10 cellular contexts compared by ENCODE assay signal in genomic region chr7:75599244-75599771, GRCh38.
DNase-seq lines count a peak whose midpoint lies in the region; ATAC-seq, FAIRE-seq and TF ChIP-seq lines count a peak whose summit lies in the region.
"Had no signal": no experiment of that assay in that cellular context is flagged by ENCODE, and none has a peak within 500 bp of the region (broad histone marks: within the 10 kb centered on the region; RNA-seq: fewer than 3 reads in every experiment).

No MANE protein-coding gene starts in this region.

- in situ Hi-C loops in GM23248 (cut with MboI): no loop called here

- 44 to 61% methylated on average over 10 to 15 of the region's 15 CpGs for WGBS in body of pancreas, 2 donors
- WGBS in testis, 2 donors: 48 to 50% methylated on average over 15 of the region's 15 CpGs
- WGBS in GM23248 (ENCODE audit: low coverage in 1 of 2, low lambda C conversion rate in 2 of 2, missing lambda C conversion rate in 2 of 2), 2 experiments: 71 to 72% methylated on average over 15 of the region's 15 CpGs

- H3K4me3 ChIP-seq in body of pancreas (no peak overlapping the region), kidney (ENCODE audit: low read length in 2 of 2) (no peak overlapping the region), testis (no peak overlapping the region), GM23248 (no peak overlapping the region)

- H3K4me2 ChIP-seq in GM23248 (ENCODE audit: unreplicated experiment): no peak overlapping the region

- H3K27me3 ChIP-seq in body of pancreas: no peaks in the 10 kb centered on the region
- no peaks in the 10 kb centered on the region for H3K27me3 ChIP-seq in testis
- H3K27me3 ChIP-seq in GM23248 (replicated peaks; ENCODE audit: insufficient read depth): no peaks in the 10 kb centered on the region

- no peak for FAIRE-seq in kidney (lab: Jason Lieb, UNC)

- DNase-seq in NCI-H1417 treated with DMSO at 0.1 percent for 48 hours (lab: John Stamatoyannopoulos, UW): peak; percentile 77
- no peak for DNase-seq in body of pancreas
- peak; percentile 80 for DNase-seq in kidney
- no peak for DNase-seq in testis
- DNase-seq in GM23248: no peak
- DNase-seq in SIG-M5 (lab: John Stamatoyannopoulos, UW): no peak
- no peak for DNase-seq in MV-4-11 (lab: John Stamatoyannopoulos, UW)
- no peak for DNase-seq in activated naive CD4-positive, alpha-beta T cell (lab: John Stamatoyannopoulos, UW)
- DNase-seq: activated naive CD8-positive, alpha-beta T cell treated with anti-CD3 and anti-CD28 coated beads for 36 hours; T-helper 17 cell had no signal

- H2AFZ ChIP-seq in GM23248: no peak overlapping the region

- peak; percentile 30 for ATAC-seq in body of pancreas
- ATAC-seq: T-helper 17 cell had no signal

- intact Hi-C loops in body of pancreas (cut with DNase I) (no loop called here), kidney (cut with DNase I) (no loop called here), testis (cut with DNase I; ENCODE audit: low total_unique reads) (no loop called here)

- H3K36me3 ChIP-seq in body of pancreas (replicated peaks in 1 of 2; ENCODE audit: insufficient read depth in 1 of 2, low read depth in 2 of 2) (no peaks in the 10 kb centered on the region), kidney (ENCODE audit: control insufficient read depth in 1 of 2, insufficient read depth in 2 of 2, low read length in 2 of 2) (peaks cover 0 to 2% of the 10 kb centered on the region in 2 donors), testis (ENCODE audit: low read depth, missing control alignments) (no peaks in the 10 kb centered on the region), GM23248 (ENCODE audit: low read depth) (no peaks in the 10 kb centered on the region)

- no peaks in the 10 kb centered on the region for H3K79me2 ChIP-seq in GM23248 (ENCODE audit: insufficient read depth)

- TF ChIP-seq CTCF in body of pancreas (IDR thresholded peaks at IDR 0.05): no peak
- TF ChIP-seq CTCF in kidney (IDR thresholded peaks at IDR 0.05; ENCODE audit: borderline replicate concordance, extremely low read depth, insufficient read depth): no peak
- no peak for TF ChIP-seq CTCF in testis (IDR thresholded peaks at IDR 0.05)

- H3K4me1 ChIP-seq in body of pancreas (peaks cover 4% of the 10 kb centered on the region), kidney (ENCODE audit: control insufficient read depth in 1 of 2, insufficient read depth in 1 of 2, low read depth in 1 of 2, low read length in 2 of 2) (peaks cover 0 to 11% of the 10 kb centered on the region in 2 donors), testis (peaks cover 7% of the 10 kb centered on the region), GM23248 (ENCODE audit: insufficient read depth) (peaks cover 10% of the 10 kb centered on the region)

- no peaks in the 10 kb centered on the region for H3K9me2 ChIP-seq in GM23248 (ENCODE audit: insufficient read depth)

- peak overlapping the region in 2 of 4 donors; percentile 14 to 25 for H3K27ac ChIP-seq in body of pancreas
- peak overlapping the region; percentile 54 to 57 for H3K27ac ChIP-seq in kidney (ENCODE audit: low read depth in 2 of 2, low read length in 2 of 2)
- peak overlapping the region; percentile 32 to 41 for H3K27ac ChIP-seq in testis
- H3K27ac ChIP-seq in GM23248: no peak overlapping the region

- H3F3A ChIP-seq in GM23248 (ENCODE audit: insufficient read depth): 0 out of 2 replicates have a peak, but pooled peaks cover 6% of the 10 kb centered on the region

- H3K9me3 ChIP-seq in body of pancreas: no peaks in the 10 kb centered on the region
- H3K9me3 ChIP-seq in kidney (ENCODE audit: control insufficient read depth in 1 of 2, low read length in 2 of 2): no peaks in the 10 kb centered on the region
- no peaks in the 10 kb centered on the region for H3K9me3 ChIP-seq in testis
- H3K9me3 ChIP-seq in GM23248 (ENCODE audit: low read depth): no peaks in the 10 kb centered on the region

- H3K9ac ChIP-seq in kidney (ENCODE audit: low read length in 2 of 2) (no peak overlapping the region), GM23248 (no peak overlapping the region)

- H4K20me1 ChIP-seq in GM23248 (ENCODE audit: insufficient read depth): no peaks in the 10 kb centered on the region

- TF ChIP-seq POLR2A in body of pancreas (IDR thresholded peaks at IDR 0.05): no peak
- TF ChIP-seq POLR2A in testis (IDR thresholded peaks at IDR 0.05): no peak

Comparison
In these comparisons a context has a peak if more than half of its experiments do, and no peak if none do; other contexts are left out.
1. DNase-seq: peak in NCI-H1417 treated with DMSO at 0.1 percent for 48 hours (single experiment) and kidney (single experiment); none in body of pancreas (0 of 4), testis (single experiment), GM23248 (single experiment), SIG-M5 (single experiment), MV-4-11 (single experiment) and activated naive CD4-positive, alpha-beta T cell (0 of 4).